In genomic region chr12:59808317-59808910, GRCh38 we compare ENCODE assay signal across 9 cellular contexts.
DNase-seq lines count a peak whose midpoint lies in the region; ATAC-seq, FAIRE-seq and TF ChIP-seq lines count a peak whose summit lies in the region.
"Had no signal": no experiment of that assay in that cellular context is flagged by ENCODE, and none has a peak within 500 bp of the region (broad histone marks: within the 10 kb centered on the region; RNA-seq: fewer than 3 reads in every experiment).

No MANE protein-coding gene starts in this region.

- TF ChIP-seq EP300 in GM12878 (IDR thresholded peaks at IDR 0.05; ENCODE audit: borderline replicate concordance in 1 of 2, control insufficient read depth in 1 of 2, low read depth in 2 of 2, low read length in 2 of 2): no peak

- no peaks in the 10 kb centered on the region for H3K36me3 ChIP-seq in GM12878 (ENCODE audit: control insufficient read depth in 2 of 2, insufficient read depth in 2 of 2, low read length in 1 of 2)
- no peaks in the 10 kb centered on the region for H3K36me3 ChIP-seq in thoracic aorta

- in situ Hi-C loops in GM12878 (cut with MboI): loop anchor here (10.0 kb wide), 1 partner anchor 404 kb away; no protein-coding TSS in a partner anchor

- RAD21 ChIA-PET in GM12878 (lab: Charles Lee; ENCODE audit: unreplicated experiment): no interaction called here

- no peak for TF ChIP-seq POLR2A in GM12878 (IDR thresholded peaks at IDR 0.05; ENCODE audit: low read depth, low read length)

- peak; percentile 59 for DNase-seq in CD1c-positive myeloid dendritic cell (ENCODE audit: extremely low spot score)
- peak; percentile 6 for DNase-seq in NCI-H2171 (lab: John Stamatoyannopoulos, UW)
- DNase-seq in GM12878 (ENCODE audit: low read depth, low spot score): no peak
- DNase-seq in iris pigment epithelial cell (ENCODE audit: low read depth): peak; percentile 49
- no peak for DNase-seq in thoracic aorta (ENCODE audit: low spot score)
- no peak for DNase-seq in activated gamma-delta T cell (lab: John Stamatoyannopoulos, UW)

- POLR2A ChIA-PET in GM12878 (lab: Charles Lee): no interaction called here

- H3K4me3 ChIP-seq in GM12878: no peak overlapping the region
- no peak overlapping the region for H3K4me3 ChIP-seq in thoracic aorta
- H3K4me3 ChIP-seq: SK-N-MC had no signal

- peak; percentile 78 for FAIRE-seq in GM12878 (lab: Jason Lieb, UNC)

- TF ChIP-seq CTCF in GM12878 (IDR thresholded peaks at IDR 0.05 in 2 of 3, conservative IDR thresholded peaks at IDR 0.05 in 1 of 3; ENCODE audit: control insufficient read depth in 2 of 3, extremely low read depth in 1 of 3, insufficient read depth in 1 of 3, low read depth in 3 of 3, low read length in 3 of 3): peak; percentile 48 to 70 (median 69)
- peak; percentile 78 for TF ChIP-seq CTCF in thoracic aorta (IDR thresholded peaks at IDR 0.05)

- CTCF ChIA-PET in GM12878 (lab: Yijun Ruan, JAX): interaction anchor here (0.8 to 3.0 kb wide), 9 partner anchors 9 to 405 kb away, joined by 3 to 10 read pairs (median 3); no protein-coding TSS in a partner anchor

- TF ChIP-seq RAD21 in GM12878 (IDR thresholded peaks at IDR 0.05; ENCODE audit: insufficient read depth, low read depth, low read length): peak; percentile 77

- no peaks in the 10 kb centered on the region for H3K9me3 ChIP-seq in GM12878 (replicated peaks; ENCODE audit: control insufficient read depth, insufficient read depth, low read length)
- H3K9me3 ChIP-seq in thoracic aorta: no peaks in the 10 kb centered on the region

- BruUV-seq in GM12878 (replicated peaks; lab: Mats Ljungman, UMichigan): no TSS peak

- no peaks in the 10 kb centered on the region for H3K79me2 ChIP-seq in GM12878 (ENCODE audit: control insufficient read depth, insufficient read depth, low read length)

- no peak overlapping the region for H3K4me2 ChIP-seq in GM12878 (ENCODE audit: control insufficient read depth, insufficient read depth)

- intact Hi-C loops in GM12878 (cut with micrococcal nuclease; ENCODE audit: unreplicated experiment): no loop called here

- SMC1A ChIA-PET in GM12878 (lab: Charles Lee; ENCODE audit: uncharacterized antibody, unreplicated experiment): interaction anchor here (0.8 to 1.8 kb wide), 3 partner anchors 171 to 221 kb away, joined by 3 to 4 read pairs (median 4); no protein-coding TSS in a partner anchor

- H3K27me3 ChIP-seq in GM12878 (replicated peaks in 1 of 2; ENCODE audit: control insufficient read depth in 2 of 2, insufficient read depth in 2 of 2, low read length in 1 of 2): no peaks in the 10 kb centered on the region
- no peaks in the 10 kb centered on the region for H3K27me3 ChIP-seq in thoracic aorta (replicated peaks; ENCODE audit: insufficient read depth)

- H3K4me1 ChIP-seq in GM12878 (ENCODE audit: control insufficient read depth, insufficient read depth, low read length): no peaks in the 10 kb centered on the region
- peaks cover 2 to 6% of the 10 kb centered on the region in 2 donors for H3K4me1 ChIP-seq in thoracic aorta (ENCODE audit: control insufficient read depth in 1 of 2, low read depth in 2 of 2)

- H3K27ac ChIP-seq in GM12878 (ENCODE audit: control insufficient read depth, insufficient read depth): no peak overlapping the region
- no peak overlapping the region for H3K27ac ChIP-seq in thoracic aorta
- H3K27ac ChIP-seq: SK-N-MC had no signal

- no peaks in the 10 kb centered on the region for H4K20me1 ChIP-seq in GM12878 (ENCODE audit: control insufficient read depth, insufficient read depth)

- WGBS in GM12878 (ENCODE audit: insufficient coverage, insufficient replicate concordance, low lambda C conversion rate, missing lambda C conversion rate): 10% methylated on average over 3 of the region's 3 CpGs

- no peak overlapping the region for H2AFZ ChIP-seq in GM12878 (ENCODE audit: control insufficient read depth, low read depth, low read length)

- ATAC-seq in GM18511 (IDR thresholded peaks at IDR 0.05; ENCODE audit: unreplicated experiment) (peak; percentile 90), HG02884 (IDR thresholded peaks at IDR 0.05; ENCODE audit: unreplicated experiment) (peak; percentile 84), GM12878 (peak; percentile 94), thoracic aorta (ENCODE audit: insufficient number of reproducible peaks, low FRiP score, low read depth) (peak; percentile 76)

- no peak overlapping the region for H3K9ac ChIP-seq in GM12878 (ENCODE audit: control insufficient read depth, insufficient read depth, low read length)

TF ChIP-seq in GM12878, 131 proteins besides CTCF, POLR2A, EP300 and RAD21:
- TF ChIP-seq CBX5 (IDR thresholded peaks at IDR 0.05; ENCODE audit: low read depth) (no peak), SPI1 (IDR thresholded peaks at IDR 0.05; ENCODE audit: borderline replicate concordance, insufficient read depth, low read depth, low read length) (peak; percentile 52; the same call in 1 of the 2 replicates), SMC3 (IDR thresholded peaks at IDR 0.05; ENCODE audit: borderline replicate concordance, low read length) (peak; percentile 70; the same call in 1 of the 2 replicates)

Comparison
In these comparisons a context has a peak if more than half of its experiments do, and no peak if none do; other contexts are left out.
1. DNase-seq: peak in CD1c-positive myeloid dendritic cell (single experiment), NCI-H2171 (single experiment) and iris pigment epithelial cell (single experiment); none in GM12878 (single experiment), thoracic aorta (single experiment) and activated gamma-delta T cell (single experiment).
2. Peak in every context shown above with its lines, with median percentiles within 50 percentile points of each other: ATAC-seq.